In the genomic region with DNA sequence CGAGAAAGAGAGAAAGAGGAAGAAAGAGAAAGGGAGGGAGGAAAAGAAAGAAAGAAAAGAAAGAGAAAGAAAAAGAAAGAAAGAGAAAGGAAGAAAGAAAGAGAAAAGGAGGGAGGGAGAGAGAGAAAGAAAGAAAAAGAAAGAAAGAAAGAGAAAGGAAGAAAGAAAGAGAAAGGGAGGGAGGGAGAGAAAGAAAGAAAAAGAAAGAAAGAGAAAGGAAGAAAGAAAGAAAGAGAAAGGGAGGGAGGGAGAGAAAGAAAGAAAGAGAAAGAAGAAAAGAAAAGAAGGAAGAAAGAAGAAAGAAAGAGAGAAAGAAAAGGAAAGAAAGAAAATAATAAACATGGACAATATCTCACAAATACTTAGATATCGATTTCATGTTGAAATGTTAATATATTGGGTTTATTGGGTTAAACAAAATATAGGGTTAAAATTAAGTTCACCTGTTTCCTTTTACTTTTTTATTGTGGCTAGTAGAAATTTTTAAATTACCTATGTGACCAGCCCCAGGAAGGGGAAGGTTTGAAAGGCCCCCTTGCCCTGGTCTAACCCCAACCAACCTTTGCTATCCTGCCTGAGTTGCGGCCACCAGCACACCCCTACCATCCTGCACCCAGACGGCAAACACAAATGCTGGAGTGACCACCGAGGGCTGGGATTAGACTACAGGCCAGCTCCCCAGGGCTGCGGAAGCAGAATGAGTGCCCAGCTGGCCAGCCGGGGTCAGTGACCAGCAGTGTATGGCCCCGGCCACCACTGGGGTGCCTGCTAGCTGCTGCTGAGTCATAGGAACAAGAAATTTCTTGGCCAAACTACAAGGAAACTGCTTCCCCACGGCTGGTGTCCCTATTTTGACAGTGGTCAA, we compare ENCODE assay signal across 15 cellular contexts.
DNase-seq lines count a peak whose midpoint lies in the region; ATAC-seq and TF ChIP-seq lines count a peak whose summit lies in the region.
"Had no signal": no experiment of that assay in that cellular context is flagged by ENCODE, and none has a peak within 500 bp of the region (broad histone marks: within the 10 kb centered on the region; RNA-seq: fewer than 3 reads in every experiment).

No MANE protein-coding gene starts in this region.

- in situ Hi-C loops in astrocyte of the spinal cord (cut with HindIII; ENCODE audit: low sequenced_read_pairs): no loop called here

- no peak for TF ChIP-seq RAD21 in SK-N-SH (IDR thresholded peaks at IDR 0.05; ENCODE audit: low read length)

- H3K4me3 ChIP-seq in SK-N-SH (ENCODE audit: low read depth in 2 of 2, low read length in 1 of 2) (no peak overlapping the region), astrocyte of the spinal cord (ENCODE audit: low read depth, low read length) (no peak overlapping the region), stomach (no peak overlapping the region)

- H3K4me1 Mint-ChIP-seq in immature natural killer cell: no peaks in the 10 kb centered on the region
- H3K4me1 Mint-ChIP-seq: activated naive CD8-positive, alpha-beta T cell treated with anti-CD3 and anti-CD28 coated beads, Interleukin-2, amount 50 U/mL, for 24 hours; naive thymus-derived CD8-positive, alpha-beta T cell had no signal

- no peak overlapping the region for H3K9ac ChIP-seq in SK-N-SH

- intact Hi-C loops in stomach (cut with DNase I; ENCODE audit: low total_unique reads): no loop called here

- H3K36me3 Mint-ChIP-seq in immature natural killer cell: no peaks in the 10 kb centered on the region
- H3K36me3 Mint-ChIP-seq: naive thymus-derived CD8-positive, alpha-beta T cell had no signal

- no peaks in the 10 kb centered on the region for H4K20me1 ChIP-seq in SK-N-SH (ENCODE audit: insufficient read depth)

- POLR2A ChIA-PET in SK-N-SH (lab: Yijun Ruan, JAX): interaction anchor here (0.6 kb wide), 1 partner anchor 11 kb away, joined by 3 read pairs; no protein-coding TSS in a partner anchor

- no peaks in the 10 kb centered on the region for H3K27me3 Mint-ChIP-seq in immature natural killer cell (ENCODE audit: low read depth in 3 of 3)

- WGBS in SK-N-SH (ENCODE audit: low lambda C conversion rate): 42% methylated on average over 7 of the region's 9 CpGs
- 47 to 58% (median 52%) methylated on average over 9 of the region's 9 CpGs for WGBS in stomach, 5 donors

- TF ChIP-seq POLR2A in stomach (IDR thresholded peaks at IDR 0.05): no peak

- H3K27ac ChIP-seq in SK-N-SH (ENCODE audit: low read depth in 2 of 2, low read length in 1 of 2) (peak overlapping the region in 1 of 2 experiments; percentile 35; a peak in 1 of 4 replicates), stomach (peak overlapping the region in 1 of 5 donors; percentile 60)
- H3K27ac ChIP-seq: 22Rv1, VCaP had no signal

- no peak overlapping the region for H3K4me2 ChIP-seq in SK-N-SH

- H3K9me2 ChIP-seq in SK-N-SH: no peaks in the 10 kb centered on the region

- H3K27ac Mint-ChIP-seq in immature natural killer cell: no peak overlapping the region
- H3K27ac Mint-ChIP-seq: activated naive CD8-positive, alpha-beta T cell treated with anti-CD3 and anti-CD28 coated beads, Interleukin-2, amount 50 U/mL, for 24 hours; dendritic cell treated with granulocyte-macrophage colony-stimulating factor and Interleukin-4, amounts not matched to agents 40 ng/mL and 50 ng/mL, for 4 days had no signal

- peaks cover 0 to 18% of the 10 kb centered on the region in 2 experiments; a peak in 1 of 4 replicates for H3K4me1 ChIP-seq in SK-N-SH (ENCODE audit: control insufficient read depth in 1 of 2, insufficient read depth in 2 of 2, low read depth in 1 of 2, low read length in 1 of 2)
- H3K4me1 ChIP-seq in stomach: peaks cover 0 to 17% (median 5%) of the 10 kb centered on the region in 4 donors

- H3K9me3 Mint-ChIP-seq in immature natural killer cell: no peaks in the 10 kb centered on the region
- H3K9me3 Mint-ChIP-seq: activated naive CD8-positive, alpha-beta T cell treated with anti-CD3 and anti-CD28 coated beads, Interleukin-2, amount 50 U/mL, for 24 hours; dendritic cell treated with granulocyte-macrophage colony-stimulating factor and Interleukin-4, amounts not matched to agents 40 ng/mL and 50 ng/mL, for 4 days; naive thymus-derived CD8-positive, alpha-beta T cell had no signal

- no peak for TF ChIP-seq EP300 in SK-N-SH (IDR thresholded peaks at IDR 0.05; ENCODE audit: borderline replicate concordance in 1 of 2, low read depth in 1 of 2, low read length in 1 of 2)
- TF ChIP-seq EP300 in stomach (IDR thresholded peaks at IDR 0.05): no peak

- H3K36me3 ChIP-seq in SK-N-SH (replicated peaks in 1 of 2; ENCODE audit: control insufficient read depth in 1 of 2, insufficient read depth in 2 of 2, low read length in 1 of 2): no peaks in the 10 kb centered on the region
- H3K36me3 ChIP-seq in stomach: no peaks in the 10 kb centered on the region

- DNase-seq in SK-N-SH (no peak), astrocyte of the spinal cord (ENCODE audit: low read depth, low spot score) (peak; percentile 43), left lobe of liver (ENCODE audit: low spot score) (peak; percentile 94), stomach (peak; percentile 49), immature natural killer cell (no peak)
- DNase-seq in central memory CD4-positive, alpha-beta T cell: no peak
- no peak for DNase-seq in activated CD4-positive, alpha-beta T cell treated with anti-CD3 and anti-CD28 coated beads for 4 hours
- DNase-seq: activated CD8-positive, alpha-beta memory T cell treated with anti-CD3 and anti-CD28 coated beads, Interleukin-2, amount 50 U/mL, for 48 hours; activated naive CD8-positive, alpha-beta T cell treated with anti-CD3 and anti-CD28 coated beads, Interleukin-2, amount 50 U/mL, for 24 hours; NCI-H2029 had no signal

- H3K9me3 ChIP-seq in SK-N-SH: no peaks in the 10 kb centered on the region
- H3K9me3 ChIP-seq in stomach: no peaks in the 10 kb centered on the region

- ATAC-seq in SK-N-SH treated with all-trans-retinoic acid at 6 μM for 48 hours (peak; percentile 26; the same call in 2 of the 3 replicates), left lobe of liver (peak; percentile 96)
- ATAC-seq: activated naive CD8-positive, alpha-beta T cell treated with anti-CD3 and anti-CD28 coated beads, Interleukin-2, amount 50 U/mL, for 24 hours; naive thymus-derived CD8-positive, alpha-beta T cell had no signal

- H2AFZ ChIP-seq in SK-N-SH (ENCODE audit: low read depth): no peak overlapping the region

- no peaks in the 10 kb centered on the region for H3K79me2 ChIP-seq in SK-N-SH (ENCODE audit: insufficient read depth)

- H3K4me3 Mint-ChIP-seq in immature natural killer cell: no peak overlapping the region
- H3K4me3 Mint-ChIP-seq: activated naive CD8-positive, alpha-beta T cell treated with anti-CD3 and anti-CD28 coated beads, Interleukin-2, amount 50 U/mL, for 24 hours; dendritic cell treated with granulocyte-macrophage colony-stimulating factor and Interleukin-4, amounts not matched to agents 40 ng/mL and 50 ng/mL, for 4 days; naive thymus-derived CD8-positive, alpha-beta T cell had no signal

- H3K27me3 ChIP-seq in SK-N-SH (ENCODE audit: insufficient read depth) (peaks cover 5% of the 10 kb centered on the region; the same call in 1 of the 2 replicates), stomach (peaks cover 0 to 22% (median 0%) of the 10 kb centered on the region in 3 donors)

- H3F3A ChIP-seq in SK-N-SH (replicated peaks; ENCODE audit: insufficient read depth): no peaks in the 10 kb centered on the region

- CTCF ChIA-PET in SK-N-SH (lab: Yijun Ruan, JAX): interaction anchor here (0.9 to 17.3 kb wide), 6 partner anchors 7 to 230 kb away, joined by 3 to 249 read pairs (median 4); no protein-coding TSS in a partner anchor

- TF ChIP-seq CTCF in SK-N-SH (IDR thresholded peaks at IDR 0.05) (no peak), astrocyte of the spinal cord (IDR thresholded peaks at IDR 0.05; ENCODE audit: low read depth, low read length) (no peak), stomach (IDR thresholded peaks at IDR 0.05) (no peak)

TF ChIP-seq in SK-N-SH treated with all-trans-retinoic acid at 6 μM for 48 hours, 23 proteins besides CTCF, POLR2A, EP300 and RAD21 (continues in another document):
- TF ChIP-seq, protein P1, sequence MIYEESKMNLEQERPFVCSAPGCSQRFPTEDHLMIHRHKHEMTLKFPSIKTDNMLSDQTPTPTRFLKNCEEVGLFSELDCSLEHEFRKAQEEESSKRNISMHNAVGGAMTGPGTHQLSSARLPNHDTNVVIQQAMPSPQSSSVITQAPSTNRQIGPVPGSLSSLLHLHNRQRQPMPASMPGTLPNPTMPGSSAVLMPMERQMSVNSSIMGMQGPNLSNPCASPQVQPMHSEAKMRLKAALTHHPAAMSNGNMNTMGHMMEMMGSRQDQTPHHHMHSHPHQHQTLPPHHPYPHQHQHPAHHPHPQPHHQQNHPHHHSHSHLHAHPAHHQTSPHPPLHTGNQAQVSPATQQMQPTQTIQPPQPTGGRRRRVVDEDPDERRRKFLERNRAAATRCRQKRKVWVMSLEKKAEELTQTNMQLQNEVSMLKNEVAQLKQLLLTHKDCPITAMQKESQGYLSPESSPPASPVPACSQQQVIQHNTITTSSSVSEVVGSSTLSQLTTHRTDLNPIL (CRISPR knock-in tag; IDR thresholded peaks at IDR 0.05; ENCODE audit: low read depth): no peak
- TF ChIP-seq RARB (CRISPR knock-in tag; IDR thresholded peaks at IDR 0.05): no peak
- TF ChIP-seq ZFP30 (CRISPR knock-in tag; IDR thresholded peaks at IDR 0.05): no peak

TF ChIP-seq in SK-N-SH, 30 proteins besides CTCF, POLR2A, EP300 and RAD21 (continues in another document):
- TF ChIP-seq, protein P2, sequence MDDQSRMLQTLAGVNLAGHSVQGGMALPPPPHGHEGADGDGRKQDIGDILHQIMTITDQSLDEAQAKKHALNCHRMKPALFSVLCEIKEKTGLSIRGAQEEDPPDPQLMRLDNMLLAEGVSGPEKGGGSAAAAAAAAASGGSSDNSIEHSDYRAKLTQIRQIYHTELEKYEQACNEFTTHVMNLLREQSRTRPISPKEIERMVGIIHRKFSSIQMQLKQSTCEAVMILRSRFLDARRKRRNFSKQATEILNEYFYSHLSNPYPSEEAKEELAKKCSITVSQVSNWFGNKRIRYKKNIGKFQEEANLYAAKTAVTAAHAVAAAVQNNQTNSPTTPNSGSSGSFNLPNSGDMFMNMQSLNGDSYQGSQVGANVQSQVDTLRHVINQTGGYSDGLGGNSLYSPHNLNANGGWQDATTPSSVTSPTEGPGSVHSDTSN (IDR thresholded peaks at IDR 0.05): no peak
- TF ChIP-seq NRF1 (IDR thresholded peaks at IDR 0.05; ENCODE audit: low read depth, low read length): no peak
- TF ChIP-seq JUND (IDR thresholded peaks at IDR 0.05): no peak
- no peak for TF ChIP-seq SIN3A (IDR thresholded peaks at IDR 0.05; ENCODE audit: borderline replicate concordance, low read depth, low read length)
- no peak for TF ChIP-seq FOXM1 (IDR thresholded peaks at IDR 0.05; ENCODE audit: low read depth)

Comparison
In these comparisons a context has a peak if more than half of its experiments do, and no peak if none do; other contexts are left out.
1. DNase-seq: peak in astrocyte of the spinal cord (single experiment), left lobe of liver (single experiment) and stomach (single experiment); none in SK-N-SH (single experiment), immature natural killer cell (0 of 3), central memory CD4-positive, alpha-beta T cell (single experiment) and activated CD4-positive, alpha-beta T cell treated with anti-CD3 and anti-CD28 coated beads for 4 hours (0 of 2).